11 cellular contexts compared by ENCODE assay signal in genomic region chr1:66542314-66542713, GRCh38. TPM values are rescaled to one million over a fixed set of nuclear protein-coding genes. Genes with fewer than 3 reads are reported as not detected.
DNase-seq lines count a peak whose midpoint lies in the region; ATAC-seq and TF ChIP-seq lines count a peak whose summit lies in the region.
"Had no signal": no experiment of that assay in that cellular context is flagged by ENCODE, and none has a peak within 500 bp of the region (broad histone marks: within the 10 kb centered on the region; RNA-seq: fewer than 3 reads in every experiment).

No MANE protein-coding gene starts in this region.

- H3F3A ChIP-seq in GM23338 (replicated peaks; ENCODE audit: low read depth) = no peaks in the 10 kb centered on the region

- H2AFZ ChIP-seq in fibroblast of lung (ENCODE audit: low read length) = no peak overlapping the region
- H2AFZ ChIP-seq in GM23338 = no peak overlapping the region

- H3K4me2 ChIP-seq in fibroblast of lung (ENCODE audit: extremely low read depth, insufficient read depth, low read length) (peak overlapping the region; percentile 67), skeletal muscle satellite cell (ENCODE audit: low read length) (peak overlapping the region; percentile 46), GM23338 (no peak overlapping the region)

- peaks cover 4% of the 10 kb centered on the region for H3K27me3 Mint-ChIP-seq in GM23338 (ENCODE audit: insufficient read depth, low read depth, poor library complexity)

- H4K20me1 ChIP-seq in fibroblast of lung (ENCODE audit: control insufficient read depth, extremely low read depth, insufficient read depth, low read length) = no peaks in the 10 kb centered on the region
- no peaks in the 10 kb centered on the region for H4K20me1 ChIP-seq in GM23338 (replicated peaks; ENCODE audit: insufficient read depth)

- H3K36me3 ChIP-seq in fibroblast of lung (ENCODE audit: control insufficient read depth, insufficient read depth, low read length) = no peaks in the 10 kb centered on the region
- peaks cover 16% of the 10 kb centered on the region for H3K36me3 ChIP-seq in skeletal muscle satellite cell (ENCODE audit: insufficient read depth, low read length)
- H3K36me3 ChIP-seq in GM23338 (ENCODE audit: insufficient read depth) = no peaks in the 10 kb centered on the region
- H3K36me3 ChIP-seq: gastroesophageal sphincter had no signal

- no peak overlapping the region for H3K4me3 Mint-ChIP-seq in GM23338

- no peak for TF ChIP-seq CTCF in fibroblast of lung (conservative IDR thresholded peaks at IDR 0.05 in 1 of 2, IDR thresholded peaks at IDR 0.05 in 1 of 2; ENCODE audit: low read depth in 1 of 2, low read length in 2 of 2)
- no peak for TF ChIP-seq CTCF in GM23338 (conservative IDR thresholded peaks at IDR 0.05; ENCODE audit: low read depth in 2 of 2)

- peaks cover 26% of the 10 kb centered on the region for H3K4me1 Mint-ChIP-seq in GM23338

- DNase-seq in DMS79 treated with DMSO at 0.1 percent for 48 hours (lab: John Stamatoyannopoulos, UW) (peak; percentile 71), NCI-H187 treated with DMSO at 0.1 percent for 48 hours (lab: John Stamatoyannopoulos, UW) (peak; percentile 33), fibroblast of lung (ENCODE audit: low read depth in 2 of 2) (no peak), GM23338 (ENCODE audit: low spot score) (no peak)
- no peak for DNase-seq in activated CD8-positive, alpha-beta memory T cell treated with anti-CD3 and anti-CD28 coated beads, Interleukin-2, amount 50 U/mL, for 48 hours
- no peak for DNase-seq in activated CD4-positive, alpha-beta T cell treated with anti-CD3 and anti-CD28 coated beads, Interleukin-2, amount 50 U/mL, for 48 hours
- DNase-seq: activated effector memory CD4-positive, alpha-beta T cell treated with anti-CD3 and anti-CD28 coated beads, Interleukin-2, amount 50 U/mL, for 16 hours; GDM1 had no signal

- H3K27me3 ChIP-seq in fibroblast of lung (ENCODE audit: control insufficient read depth, insufficient read depth, low read length) = no peaks in the 10 kb centered on the region
- no peaks in the 10 kb centered on the region for H3K27me3 ChIP-seq in skeletal muscle satellite cell (ENCODE audit: control insufficient read depth, insufficient read depth, low read length)
- no peaks in the 10 kb centered on the region for H3K27me3 ChIP-seq in GM23338 (ENCODE audit: insufficient read depth)
- H3K27me3 ChIP-seq: gastroesophageal sphincter had no signal

- H3K9me3 Mint-ChIP-seq in GM23338 = no peaks in the 10 kb centered on the region

- H3K36me3 Mint-ChIP-seq in GM23338 (ENCODE audit: low read depth) = no peaks in the 10 kb centered on the region

- no peak overlapping the region for H3K27ac Mint-ChIP-seq in GM23338

- peaks cover 29% of the 10 kb centered on the region for H3K4me1 ChIP-seq in fibroblast of lung (ENCODE audit: control insufficient read depth, extremely low read depth, insufficient read depth, low read length)
- H3K4me1 ChIP-seq in skeletal muscle satellite cell (ENCODE audit: control insufficient read depth, insufficient read depth, low read length) = peaks cover 32% of the 10 kb centered on the region
- peaks cover 27% of the 10 kb centered on the region for H3K4me1 ChIP-seq in GM23338 (ENCODE audit: insufficient read depth)

- peak overlapping the region; percentile 61 for H3K27ac ChIP-seq in fibroblast of lung (ENCODE audit: insufficient read depth, low read length)
- H3K27ac ChIP-seq in GM23338 (ENCODE audit: low read depth) = no peak overlapping the region

- ATAC-seq in GM23338 = no peak

- H3K9me2 ChIP-seq in GM23338 (ENCODE audit: insufficient read depth) = no peaks in the 10 kb centered on the region

- H3K4me3 ChIP-seq in fibroblast of lung (replicated peaks in 1 of 4; ENCODE audit: control extremely low read depth in 1 of 4, insufficient read depth in 1 of 4, low read depth in 3 of 4, low read length in 4 of 4) (peak overlapping the region in 2 of 4 experiments; percentile 7 to 16), skeletal muscle satellite cell (ENCODE audit: low read length) (no peak overlapping the region), GM23338 (no peak overlapping the region)
- H3K4me3 ChIP-seq: gastroesophageal sphincter had no signal

- H3K9ac ChIP-seq in fibroblast of lung (ENCODE audit: insufficient read depth, low read length) (no peak overlapping the region), skeletal muscle satellite cell (ENCODE audit: low read depth, low read length) (peak overlapping the region; percentile 55)

- H3K79me2 ChIP-seq in fibroblast of lung (ENCODE audit: control insufficient read depth, insufficient read depth, low read length) = peaks cover 69% of the 10 kb centered on the region
- H3K79me2 ChIP-seq in GM23338 (replicated peaks; ENCODE audit: insufficient read depth) = no peaks in the 10 kb centered on the region

- no peaks in the 10 kb centered on the region for H3K9me3 ChIP-seq in fibroblast of lung (ENCODE audit: control insufficient read depth, insufficient read depth, low read depth, low read length)
- H3K9me3 ChIP-seq in skeletal muscle satellite cell (replicated peaks; ENCODE audit: low read length) = no peaks in the 10 kb centered on the region
- H3K9me3 ChIP-seq: gastroesophageal sphincter had no signal

TF ChIP-seq in GM23338, 12 proteins besides CTCF, POLR2A, EP300 and RAD21 (continues in another document):
- TF ChIP-seq NANOG (IDR thresholded peaks at IDR 0.05; ENCODE audit: borderline replicate concordance) (no peak), POLR2AphosphoS5 (IDR thresholded peaks at IDR 0.05; ENCODE audit: low read depth) (no peak), ZNF331 (CRISPR knock-in tag; IDR thresholded peaks at IDR 0.05; ENCODE audit: low read depth) (no peak), STAT1 (IDR thresholded peaks at IDR 0.05; ENCODE audit: unreplicated experiment) (no peak), ZNF114 (CRISPR knock-in tag; IDR thresholded peaks at IDR 0.05) (no peak), EZH2phosphoT487 (IDR thresholded peaks at IDR 0.05; ENCODE audit: unreplicated experiment) (no peak), JUNB (IDR thresholded peaks at IDR 0.05; ENCODE audit: unreplicated experiment) (no peak), CREB1 (CRISPR knock-in tag; IDR thresholded peaks at IDR 0.05; ENCODE audit: low read depth) (no peak), EZH2 (IDR thresholded peaks at IDR 0.05; ENCODE audit: low read depth, unreplicated experiment) (no peak)
- TF ChIP-seq, protein P1, sequence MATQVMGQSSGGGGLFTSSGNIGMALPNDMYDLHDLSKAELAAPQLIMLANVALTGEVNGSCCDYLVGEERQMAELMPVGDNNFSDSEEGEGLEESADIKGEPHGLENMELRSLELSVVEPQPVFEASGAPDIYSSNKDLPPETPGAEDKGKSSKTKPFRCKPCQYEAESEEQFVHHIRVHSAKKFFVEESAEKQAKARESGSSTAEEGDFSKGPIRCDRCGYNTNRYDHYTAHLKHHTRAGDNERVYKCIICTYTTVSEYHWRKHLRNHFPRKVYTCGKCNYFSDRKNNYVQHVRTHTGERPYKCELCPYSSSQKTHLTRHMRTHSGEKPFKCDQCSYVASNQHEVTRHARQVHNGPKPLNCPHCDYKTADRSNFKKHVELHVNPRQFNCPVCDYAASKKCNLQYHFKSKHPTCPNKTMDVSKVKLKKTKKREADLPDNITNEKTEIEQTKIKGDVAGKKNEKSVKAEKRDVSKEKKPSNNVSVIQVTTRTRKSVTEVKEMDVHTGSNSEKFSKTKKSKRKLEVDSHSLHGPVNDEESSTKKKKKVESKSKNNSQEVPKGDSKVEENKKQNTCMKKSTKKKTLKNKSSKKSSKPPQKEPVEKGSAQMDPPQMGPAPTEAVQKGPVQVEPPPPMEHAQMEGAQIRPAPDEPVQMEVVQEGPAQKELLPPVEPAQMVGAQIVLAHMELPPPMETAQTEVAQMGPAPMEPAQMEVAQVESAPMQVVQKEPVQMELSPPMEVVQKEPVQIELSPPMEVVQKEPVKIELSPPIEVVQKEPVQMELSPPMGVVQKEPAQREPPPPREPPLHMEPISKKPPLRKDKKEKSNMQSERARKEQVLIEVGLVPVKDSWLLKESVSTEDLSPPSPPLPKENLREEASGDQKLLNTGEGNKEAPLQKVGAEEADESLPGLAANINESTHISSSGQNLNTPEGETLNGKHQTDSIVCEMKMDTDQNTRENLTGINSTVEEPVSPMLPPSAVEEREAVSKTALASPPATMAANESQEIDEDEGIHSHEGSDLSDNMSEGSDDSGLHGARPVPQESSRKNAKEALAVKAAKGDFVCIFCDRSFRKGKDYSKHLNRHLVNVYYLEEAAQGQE (IDR thresholded peaks at IDR 0.05; ENCODE audit: unreplicated experiment) = no peak
- TF ChIP-seq, protein P2, sequence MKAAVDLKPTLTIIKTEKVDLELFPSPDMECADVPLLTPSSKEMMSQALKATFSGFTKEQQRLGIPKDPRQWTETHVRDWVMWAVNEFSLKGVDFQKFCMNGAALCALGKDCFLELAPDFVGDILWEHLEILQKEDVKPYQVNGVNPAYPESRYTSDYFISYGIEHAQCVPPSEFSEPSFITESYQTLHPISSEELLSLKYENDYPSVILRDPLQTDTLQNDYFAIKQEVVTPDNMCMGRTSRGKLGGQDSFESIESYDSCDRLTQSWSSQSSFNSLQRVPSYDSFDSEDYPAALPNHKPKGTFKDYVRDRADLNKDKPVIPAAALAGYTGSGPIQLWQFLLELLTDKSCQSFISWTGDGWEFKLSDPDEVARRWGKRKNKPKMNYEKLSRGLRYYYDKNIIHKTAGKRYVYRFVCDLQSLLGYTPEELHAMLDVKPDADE (IDR thresholded peaks at IDR 0.05) = no peak

RNA-seq across cellular contexts. Expression of gene SGIP1, which starts 8.4 kb away (rescaled TPM):
- total RNA-seq in fibroblast of lung = 11.0 and 37.8 TPM in 2 replicates
- 71.4 and 77.6 TPM in 2 replicates for polyA plus RNA-seq in fibroblast of lung
- polyA plus RNA-seq in fibroblast of lung (2012) = 40.1 and 41.3 TPM in 2 replicates
- 18.8 and 33.8 TPM in 2 replicates for polyA minus RNA-seq in fibroblast of lung (ENCODE audit: low replicate concordance)
- total RNA-seq in skeletal muscle satellite cell (2012; rRNA removed) = 5.9 and 19.3 TPM in 2 replicates
- total RNA-seq in GM23338 (2014; rRNA removed; shearing (Covaris generic)) = 2.4 and 4.1 TPM in 2 replicates
- polyA plus RNA-seq in GM23338 (2016; fragmentation: Nextera tagmentation; extraction: Ambion mirVana) = 4.5 and 6.1 TPM in 2 replicates
- total RNA-seq: HT-29 had no signal

Comparison
In these comparisons a context has a peak if more than half of its experiments do, and no peak if none do; other contexts are left out.
1. DNase-seq: peak in DMS79 treated with DMSO at 0.1 percent for 48 hours (single experiment) and NCI-H187 treated with DMSO at 0.1 percent for 48 hours (single experiment); none in fibroblast of lung (0 of 2), GM23338 (single experiment), activated CD8-positive, alpha-beta memory T cell treated with anti-CD3 and anti-CD28 coated beads, Interleukin-2, amount 50 U/mL, for 48 hours (single experiment) and activated CD4-positive, alpha-beta T cell treated with anti-CD3 and anti-CD28 coated beads, Interleukin-2, amount 50 U/mL, for 48 hours (0 of 2).